In the genomic region with DNA sequence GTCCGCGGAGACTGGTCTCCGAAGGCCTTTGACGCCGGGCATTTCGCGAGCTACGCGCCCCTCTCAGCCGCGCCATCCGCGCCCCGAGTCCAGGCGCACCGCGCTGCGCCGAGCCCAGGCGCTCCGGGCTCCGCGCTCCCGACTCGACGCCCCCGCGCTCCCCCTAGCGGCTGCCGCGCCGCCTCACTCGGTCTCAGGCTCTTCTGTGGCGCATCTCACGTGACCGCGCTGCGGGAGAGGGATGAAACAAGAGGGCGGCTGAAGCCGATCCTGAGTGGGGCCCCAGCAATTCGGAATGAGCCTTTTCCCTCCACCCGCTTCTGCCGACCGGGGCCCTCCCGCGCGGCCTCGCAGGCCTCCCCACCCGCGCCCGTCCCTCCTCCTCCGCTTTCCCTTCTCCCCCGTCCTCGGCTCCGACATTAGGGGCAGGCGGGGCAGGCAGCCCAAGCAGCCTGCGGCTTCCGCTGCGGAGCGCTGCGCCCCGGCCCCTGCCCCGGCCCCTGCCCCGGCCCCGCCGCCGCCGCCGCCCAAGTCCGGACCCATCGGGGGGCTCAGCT, we compare ENCODE assay signal across 8 cellular contexts. TPM values are rescaled to one million over a fixed set of nuclear protein-coding genes. Genes with fewer than 3 reads are reported as not detected.
DNase-seq lines count a peak whose midpoint lies in the region; ATAC-seq and TF ChIP-seq lines count a peak whose summit lies in the region.

No MANE protein-coding gene starts in this region.

- no peaks in the 10 kb centered on the region for H3K9me3 Mint-ChIP-seq in chondrocyte (ENCODE audit: low read depth)

- peak; percentile 81 for DNase-seq in AG10803 (ENCODE audit: low read depth)
- peak; percentile 95 for DNase-seq in NCI-H2227 (lab: John Stamatoyannopoulos, UW; ENCODE audit: unreplicated experiment)
- DNase-seq in activated CD4-positive, CD25-positive, alpha-beta regulatory T cell treated with anti-CD3 and anti-CD28 coated beads, Interleukin-2, amount 50 U/mL, for 72 hours = peak; percentile 91
- DNase-seq in chondrocyte (ENCODE audit: low spot score) = no peak
- peak; percentile 88 to 96 for DNase-seq in left colon
- DNase-seq in stimulated activated CD4-positive, alpha-beta T cell treated with anti-CD3 and anti-CD28 coated beads, Interleukin-1b, Interleukin-23, amount 100 ng/mL, for 48 hours = peak; percentile 88

- H3K36me3 Mint-ChIP-seq in chondrocyte (ENCODE audit: low read depth) = peaks cover 4% of the 10 kb centered on the region

- intact Hi-C loops in left colon (cut with DNase I, micrococcal nuclease) = no loop called here

- H3K4me3 Mint-ChIP-seq in chondrocyte (ENCODE audit: unreplicated experiment) = peak overlapping the region; percentile 74

- H3K4me3 ChIP-seq in AG10803 (ENCODE audit: low read length) = peak overlapping the region; percentile 78

- ATAC-seq in GM18907 (IDR thresholded peaks at IDR 0.05; ENCODE audit: unreplicated experiment) (peak; percentile 91), HG03139 (IDR thresholded peaks at IDR 0.05; ENCODE audit: unreplicated experiment) (peak; percentile 90), left colon (peak; percentile 93)

- TF ChIP-seq CTCF in AG10803 (conservative IDR thresholded peaks at IDR 0.05; ENCODE audit: low read length) = peak; percentile 63
- peak; percentile 92 for TF ChIP-seq CTCF in chondrocyte (IDR thresholded peaks at IDR 0.05)

- H3K27me3 Mint-ChIP-seq in chondrocyte (ENCODE audit: low read depth) = peaks cover 4% of the 10 kb centered on the region

- peaks cover 12% of the 10 kb centered on the region for H3K4me1 Mint-ChIP-seq in chondrocyte (ENCODE audit: low read depth)

- H3K27ac Mint-ChIP-seq in chondrocyte (ENCODE audit: unreplicated experiment) = peak overlapping the region; percentile 74

RNA-seq across cellular contexts. Expression of a gene that starts 42.5 kb away (rescaled TPM):
- 66.5 to 80.4 TPM (median 78.2 TPM) in 3 replicates for total RNA-seq in chondrocyte
- 10 to 100 TPM; 24.2 to 38.3 TPM for total RNA-seq in left colon
